In genomic region chr14:42642787-42643186, GRCh38 we compare ENCODE assay signal across 29 cellular contexts.
"Had no signal": no experiment of that assay in that cellular context is flagged by ENCODE, and none has a peak within 500 bp of the region (broad histone marks: within the 10 kb centered on the region; RNA-seq: fewer than 3 reads in every experiment).

No MANE protein-coding gene starts in this region.

- H3K36me3 ChIP-seq: stomach, suprapubic skin, thoracic aorta, thyroid gland, tibial artery, tibial nerve, transverse colon, upper lobe of left lung, upper lobe of right lung, uterus, vagina had no signal

- DNase-seq: stimulated activated CD4-positive, alpha-beta T cell treated with anti-CD3 and anti-CD28 coated beads, Interleukin-2, amount 100 ng/mL, for 48 hours; stimulated activated CD4-positive, alpha-beta T cell treated with anti-CD3 and anti-CD28 coated beads, Interleukin-4, amount 100 ng/mL, for 1 hour; stimulated activated CD4-positive, alpha-beta T cell treated with anti-CD3 and anti-CD28 coated beads, Interleukin-4, amount 100 ng/mL, for 24 hours; stimulated activated CD4-positive, alpha-beta T cell treated with anti-CD3 and anti-CD28 coated beads, Interleukin-4, amount 100 ng/mL, for 4 hours; stimulated activated CD8-positive, alpha-beta memory T cell treated with anti-CD3 and anti-CD28 coated beads, Interleukin-4, amount 100 ng/mL, for 48 hours; stimulated activated naive B cell treated with anti-CD40 and anti-IgM and Interleukin-4, amounts not matched to agents 10 μg/mL and 1 μg/mL and 100 μg/mL, for 72 hours; stimulated activated naive CD4-positive, alpha-beta T cell; stimulated activated naive CD4-positive, alpha-beta T cell treated with Interleukin-2 at 50 U/mL for 16 hours; stimulated activated naive CD8-positive, alpha-beta T cell treated with anti-CD3 and anti-CD28 coated beads, Interleukin-15, amount 100 ng/mL, for 72 hours; stimulated activated naive CD8-positive, alpha-beta T cell treated with anti-CD3 and anti-CD28 coated beads, Interleukin-15, Interleukin-2, amounts not matched to agents 100 U/mL and 50 U/mL, for 24 hours; stomach; substantia nigra; testis; thyroid gland; tibial artery; transverse colon; trophoblast cell; upper lobe of left lung; upper lobe of right lung; uterus had no signal

- H3K4me3 Mint-ChIP-seq: stimulated activated effector memory CD8-positive, alpha-beta T cell treated with anti-CD3 and anti-CD28 coated beads, Interleukin-12 subunit alpha, Interleukin-12 subunit beta, amount 100 ng/mL, for 72 hours; stimulated activated memory B cell treated with anti-CD40 and anti-IgM and Interleukin-4, amounts not matched to agents 10 μg/mL and 1 μg/mL and 100 μg/mL, for 72 hours; stimulated activated naive B cell treated with anti-CD40 and anti-IgM and Interleukin-4, amounts not matched to agents 10 μg/mL and 1 μg/mL and 100 μg/mL, for 72 hours; stimulated activated naive CD8-positive, alpha-beta T cell treated with anti-CD3 and anti-CD28 coated beads, Interleukin-15, amount 100 ng/mL, for 72 hours; stimulated activated naive CD8-positive, alpha-beta T cell treated with anti-CD3 and anti-CD28 coated beads, Interleukin-15, Interleukin-2, amounts not matched to agents 100 ng/mL and 50 ng/mL, for 24 hours; type B pancreatic cell had no signal

- H3K4me3 ChIP-seq: stomach, suprapubic skin, testis, thoracic aorta, thyroid gland, tibial artery, tibial nerve, transverse colon, upper lobe of left lung, upper lobe of right lung, uterus, vagina had no signal

- FAIRE-seq: urothelium cell line had no signal

- H3K9me3 ChIP-seq: suprapubic skin, testis, thoracic aorta, thyroid gland, tibial artery, tibial nerve, transverse colon, upper lobe of left lung, upper lobe of right lung, uterus, vagina had no signal

- H3K27ac ChIP-seq: stomach, suprapubic skin, testis, thoracic aorta, thyroid gland, tibial artery, tibial nerve, transverse colon, upper lobe of left lung, upper lobe of right lung, uterus, vagina had no signal

- H3K9me3 Mint-ChIP-seq: stimulated activated memory B cell treated with anti-CD40 and anti-IgM and Interleukin-4, amounts not matched to agents 10 μg/mL and 1 μg/mL and 100 μg/mL, for 72 hours had no signal

- H3K36me3 Mint-ChIP-seq: stimulated activated effector memory CD8-positive, alpha-beta T cell treated with anti-CD3 and anti-CD28 coated beads, Interleukin-12 subunit alpha, Interleukin-12 subunit beta, amount 100 ng/mL, for 72 hours; stimulated activated memory B cell treated with anti-CD40 and anti-IgM and Interleukin-4, amounts not matched to agents 10 μg/mL and 1 μg/mL and 100 μg/mL, for 72 hours; stimulated activated naive B cell treated with anti-CD40 and anti-IgM and Interleukin-4, amounts not matched to agents 10 μg/mL and 1 μg/mL and 100 μg/mL, for 72 hours; type B pancreatic cell had no signal

- H3K27me3 ChIP-seq: stomach, suprapubic skin, testis, thyroid gland, tibial artery, tibial nerve, transverse colon, upper lobe of left lung, upper lobe of right lung, uterus, vagina had no signal

- H3K4me1 Mint-ChIP-seq: stimulated activated effector memory CD8-positive, alpha-beta T cell treated with anti-CD3 and anti-CD28 coated beads, Interleukin-12 subunit alpha, Interleukin-12 subunit beta, amount 100 ng/mL, for 72 hours; stimulated activated memory B cell treated with anti-CD40 and anti-IgM and Interleukin-4, amounts not matched to agents 10 μg/mL and 1 μg/mL and 100 μg/mL, for 72 hours; stimulated activated naive B cell treated with anti-CD40 and anti-IgM and Interleukin-4, amounts not matched to agents 10 μg/mL and 1 μg/mL and 100 μg/mL, for 72 hours; stimulated activated naive CD8-positive, alpha-beta T cell treated with anti-CD3 and anti-CD28 coated beads, Interleukin-15, amount 100 ng/mL, for 72 hours had no signal

- H3K27ac Mint-ChIP-seq: stimulated activated effector memory CD8-positive, alpha-beta T cell treated with anti-CD3 and anti-CD28 coated beads, Interleukin-12 subunit alpha, Interleukin-12 subunit beta, amount 100 ng/mL, for 72 hours; stimulated activated memory B cell treated with anti-CD40 and anti-IgM and Interleukin-4, amounts not matched to agents 10 μg/mL and 1 μg/mL and 100 μg/mL, for 72 hours; stimulated activated naive B cell treated with anti-CD40 and anti-IgM and Interleukin-4, amounts not matched to agents 10 μg/mL and 1 μg/mL and 100 μg/mL, for 72 hours; stimulated activated naive CD8-positive, alpha-beta T cell treated with anti-CD3 and anti-CD28 coated beads, Interleukin-15, amount 100 ng/mL, for 72 hours; stimulated activated naive CD8-positive, alpha-beta T cell treated with anti-CD3 and anti-CD28 coated beads, Interleukin-15, Interleukin-2, amounts not matched to agents 100 ng/mL and 50 ng/mL, for 24 hours; type B pancreatic cell had no signal

- H3K4me1 ChIP-seq: stomach, suprapubic skin, testis, thyroid gland, tibial artery, tibial nerve, transverse colon, upper lobe of left lung, upper lobe of right lung, uterus, vagina had no signal

- ATAC-seq: stimulated activated effector memory CD8-positive, alpha-beta T cell treated with anti-CD3 and anti-CD28 coated beads, Interleukin-12 subunit alpha, Interleukin-12 subunit beta, amount 100 ng/mL, for 72 hours; stimulated activated memory B cell treated with anti-CD40 and anti-IgM and Interleukin-4, amounts not matched to agents 10 μg/mL and 1 μg/mL and 100 μg/mL, for 72 hours; stimulated activated naive B cell treated with anti-CD40 and anti-IgM and Interleukin-4, amounts not matched to agents 10 μg/mL and 1 μg/mL and 100 μg/mL, for 72 hours; stimulated activated naive CD8-positive, alpha-beta T cell treated with anti-CD3 and anti-CD28 coated beads, Interleukin-15, amount 100 ng/mL, for 72 hours; stimulated activated naive CD8-positive, alpha-beta T cell treated with anti-CD3 and anti-CD28 coated beads, Interleukin-15, Interleukin-2, amounts not matched to agents 100 U/mL and 50 U/mL, for 24 hours; upper lobe of right lung had no signal

- H3K27me3 Mint-ChIP-seq: stimulated activated memory B cell treated with anti-CD40 and anti-IgM and Interleukin-4, amounts not matched to agents 10 μg/mL and 1 μg/mL and 100 μg/mL, for 72 hours; stimulated activated naive B cell treated with anti-CD40 and anti-IgM and Interleukin-4, amounts not matched to agents 10 μg/mL and 1 μg/mL and 100 μg/mL, for 72 hours; stimulated activated naive CD8-positive, alpha-beta T cell treated with anti-CD3 and anti-CD28 coated beads, Interleukin-15, amount 100 ng/mL, for 72 hours; stimulated activated naive CD8-positive, alpha-beta T cell treated with anti-CD3 and anti-CD28 coated beads, Interleukin-15, Interleukin-2, amounts not matched to agents 100 ng/mL and 50 ng/mL, for 24 hours; type B pancreatic cell had no signal
